In the genomic region with DNA sequence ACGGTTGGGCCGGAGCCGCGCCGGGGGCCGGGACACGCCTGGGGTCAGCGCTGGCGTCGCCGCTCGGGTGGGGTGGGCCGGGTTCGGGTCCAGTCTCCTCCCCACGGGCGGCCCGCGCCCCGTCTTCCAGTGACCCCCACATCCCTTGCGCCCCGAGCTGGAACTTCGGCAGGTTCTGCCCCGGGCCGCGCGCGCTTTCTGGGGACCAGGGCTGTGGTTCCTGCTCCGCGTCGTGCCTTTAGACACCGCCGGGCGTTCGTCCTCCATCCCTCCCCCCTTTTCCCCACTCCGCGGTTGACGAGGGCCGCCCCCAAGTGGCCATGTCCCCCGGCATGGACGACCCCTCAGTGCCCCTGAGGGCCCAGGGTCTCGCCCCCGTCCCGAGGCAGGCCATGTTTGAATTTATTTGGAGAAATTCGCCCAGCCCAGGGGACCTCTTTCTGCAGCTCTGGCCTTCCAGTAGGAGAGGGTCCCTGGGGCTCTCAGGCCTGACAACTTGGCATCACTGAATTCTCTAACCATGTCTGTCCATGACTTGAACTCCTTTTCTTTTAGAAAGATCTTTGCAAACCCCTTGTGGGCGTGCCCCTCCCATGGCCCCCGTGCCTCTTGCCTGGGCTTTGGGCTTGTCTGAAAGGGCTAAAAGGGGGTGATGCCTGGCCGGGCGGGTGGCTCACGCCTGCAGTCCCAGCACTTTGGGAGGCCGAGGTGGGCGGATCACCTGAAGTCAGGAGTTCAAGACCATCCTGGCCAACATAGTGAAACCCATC, we compare ENCODE assay signal across 8 cellular contexts. TPM values are rescaled to one million over a fixed set of nuclear protein-coding genes. Genes with fewer than 3 reads are reported as not detected.
DNase-seq lines count a peak whose midpoint lies in the region; ATAC-seq, FAIRE-seq and TF ChIP-seq lines count a peak whose summit lies in the region.

No MANE protein-coding gene starts in this region.

- H3K4me1 ChIP-seq in H1 (replicated peaks in 1 of 4; ENCODE audit: control insufficient read depth in 3 of 4, insufficient read depth in 4 of 4, low read length in 3 of 4) (peaks cover 2 to 36% (median 31%) of the 10 kb centered on the region in 4 experiments), mucosa of stomach (ENCODE audit: control insufficient read depth, insufficient read depth, low read length) (peaks cover 34% of the 10 kb centered on the region), uterus (peaks cover 0 to 5% of the 10 kb centered on the region in 2 donors)

- H3K23me2 ChIP-seq in H1 (ENCODE audit: low read depth, low read length): peaks cover 15% of the 10 kb centered on the region; the same call in 1 of the 2 replicates

- peak; percentile 33 for DNase-seq in activated naive CD4-positive, alpha-beta T cell treated with anti-CD3 and anti-CD28 coated beads, Interleukin-2, amount 10 ng/mL, durations not matched to agents 7 days and 5 days
- no peak for DNase-seq in activated naive CD4-positive, alpha-beta T cell treated with anti-CD3 and anti-CD28 coated beads, Interleukin-2, amount 50 U/mL, for 16 hours
- peak in 1 of 2 experiments; percentile 77 for DNase-seq in H1 (ENCODE audit: low read depth in 1 of 2, low spot score in 2 of 2)
- DNase-seq in uterus: peak in 1 of 2 donors; percentile 49
- no peak for DNase-seq in GM03348 (ENCODE audit: low spot score)

- 28% methylated on average over 23 of the region's 51 CpGs; no CpG with 5 or more reads in 1 of the 2 experiments for WGBS in H1 (ENCODE audit: extremely low coverage in 1 of 2, insufficient coverage in 1 of 2, insufficient read length in 1 of 2, insufficient replicate concordance in 2 of 2, low coverage in 1 of 2, low lambda C conversion rate in 2 of 2, missing lambda C conversion rate in 1 of 2), 2 experiments

- ATAC-seq in HG02623 (IDR thresholded peaks at IDR 0.05; ENCODE audit: unreplicated experiment): no peak
- ATAC-seq in activated CD4-positive, CD25-positive, alpha-beta regulatory T cell treated with anti-CD3 and anti-CD28 coated beads, Interleukin-2, amount 50 U/mL, for 24 hours: no peak

- TF ChIP-seq POLR2A in H1 (IDR thresholded peaks at IDR 0.05; ENCODE audit: control extremely low read depth in 1 of 2, low read depth in 2 of 2, low read length in 2 of 2): no peak
- TF ChIP-seq POLR2A in uterus (IDR thresholded peaks at IDR 0.05): no peak

- POLR2A ChIA-PET in H1 (lab: Charles Lee; ENCODE audit: partially characterized antibody): interaction anchor here (1.2 to 12.6 kb wide), 8 partner anchors 10 to 253 kb away, joined by 3 to 207 read pairs (median 4); a partner anchor contains a TSS

- no peak overlapping the region for H2AK5ac ChIP-seq in H1 (ENCODE audit: low read depth, low read length)

- peaks cover 3 to 11% of the 10 kb centered on the region in 2 experiments; a peak in 2 of 4 replicates for H3K79me2 ChIP-seq in H1 (ENCODE audit: control insufficient read depth in 1 of 2, insufficient read depth in 2 of 2, low read length in 2 of 2)

- H2BK20ac ChIP-seq in H1 (ENCODE audit: low read length): no peak overlapping the region

- H2AFZ ChIP-seq in H1 (ENCODE audit: low read length): no peak overlapping the region

- peak overlapping the region; percentile 7; the same call in 1 of the 2 replicates for H3K18ac ChIP-seq in H1 (ENCODE audit: extremely low read depth, low read length)

- H3K79me1 ChIP-seq in H1 (ENCODE audit: low read depth, low read length): peaks cover 2% of the 10 kb centered on the region

- no peak overlapping the region for H3K4ac ChIP-seq in H1 (replicated peaks; ENCODE audit: insufficient read length, low read depth, low read length)

- CTCF ChIA-PET in activated naive CD4-positive, alpha-beta T cell treated with anti-CD3 and anti-CD28 coated beads, Interleukin-2, amount 10 ng/mL, durations not matched to agents 7 days and 5 days (lab: Charles Lee): no interaction called here
- CTCF ChIA-PET in H1 (lab: Charles Lee; ENCODE audit: partially characterized antibody): interaction anchor here (1.0 to 3.3 kb wide), 2 partner anchors 22 to 55 kb away, joined by 3 to 11 read pairs; no protein-coding TSS in a partner anchor

- no peaks in the 10 kb centered on the region for H3K9me3 ChIP-seq in H1 (ENCODE audit: insufficient read depth in 2 of 2, low read depth in 1 of 2, low read length in 1 of 2)
- H3K9me3 ChIP-seq in mucosa of stomach (ENCODE audit: control insufficient read depth, low read length): no peaks in the 10 kb centered on the region
- no peaks in the 10 kb centered on the region for H3K9me3 ChIP-seq in uterus

- 0 out of 2 replicates have a peak overlapping the region, but pooled peaks have one; percentile 29 for H2BK15ac ChIP-seq in H1 (ENCODE audit: low read length)

- peaks cover 2 to 6% of the 10 kb centered on the region in 2 experiments for H4K20me1 ChIP-seq in H1 (replicated peaks in 1 of 2; ENCODE audit: control insufficient read depth in 1 of 2, insufficient read depth in 2 of 2, low read length in 2 of 2)

- no peak for TF ChIP-seq EP300 in H1 (IDR thresholded peaks at IDR 0.05; ENCODE audit: borderline replicate concordance in 1 of 2, low read depth in 2 of 2, low read length in 2 of 2)

- peaks cover 39% of the 10 kb centered on the region for H3K4me1 Mint-ChIP-seq in activated naive CD4-positive, alpha-beta T cell treated with anti-CD3 and anti-CD28 coated beads, Interleukin-2, amount 10 ng/mL, durations not matched to agents 7 days and 5 days

- H2BK5ac ChIP-seq in H1 (ENCODE audit: low read depth, low read length): no peak overlapping the region

- no peak overlapping the region for H3K27ac Mint-ChIP-seq in activated naive CD4-positive, alpha-beta T cell treated with anti-CD3 and anti-CD28 coated beads, Interleukin-2, amount 10 ng/mL, durations not matched to agents 7 days and 5 days

- H3K56ac ChIP-seq in H1 (replicated peaks; ENCODE audit: insufficient read length, low read depth, low read length): no peak overlapping the region

- intact Hi-C loops in uterus (cut with DNase I; ENCODE audit: low total_unique reads): no loop called here

- no peak overlapping the region for H4K5ac ChIP-seq in H1 (ENCODE audit: insufficient read length, low read depth, low read length)

- no peak overlapping the region for H3K4me3 Mint-ChIP-seq in activated naive CD4-positive, alpha-beta T cell treated with anti-CD3 and anti-CD28 coated beads, Interleukin-2, amount 10 ng/mL, durations not matched to agents 7 days and 5 days

- TF ChIP-seq CTCF in H1 (IDR thresholded peaks at IDR 0.05; ENCODE audit: control extremely low read depth in 1 of 3, insufficient read depth in 1 of 3, low read depth in 1 of 3, low read length in 3 of 3): 0 out of 4 replicates have a peak, but pooled peaks of 1 of the 3 experiments have one; percentile 8
- TF ChIP-seq CTCF in uterus (IDR thresholded peaks at IDR 0.05): peak in 2 of 4 experiments; percentile 6 to 14

- H4K8ac ChIP-seq in H1 (ENCODE audit: extremely low read depth, insufficient read depth, low read length): no peak overlapping the region

- H3K9me3 Mint-ChIP-seq in activated naive CD4-positive, alpha-beta T cell treated with anti-CD3 and anti-CD28 coated beads, Interleukin-2, amount 10 ng/mL, durations not matched to agents 7 days and 5 days: no peaks in the 10 kb centered on the region

- H3K4me3 ChIP-seq in H1 (ENCODE audit: extremely low read depth in 1 of 4, insufficient read depth in 2 of 4, low read depth in 3 of 4, low read length in 4 of 4) (peak overlapping the region; percentile 32 to 62 (median 40)), mucosa of stomach (ENCODE audit: low read length) (no peak overlapping the region), uterus (peak overlapping the region; percentile 34 to 44)

- no peak overlapping the region for H2BK120ac ChIP-seq in H1 (replicated peaks; ENCODE audit: low read depth, low read length)

- H3K36me3 Mint-ChIP-seq in activated naive CD4-positive, alpha-beta T cell treated with anti-CD3 and anti-CD28 coated beads, Interleukin-2, amount 10 ng/mL, durations not matched to agents 7 days and 5 days: peaks cover 17% of the 10 kb centered on the region

- 0 out of 8 replicates have a peak, but pooled peaks cover 0 to 5% (median 0%) of the 10 kb centered on the region in 4 experiments for H3K36me3 ChIP-seq in H1 (ENCODE audit: control insufficient read depth in 2 of 4, insufficient read depth in 4 of 4, low read length in 3 of 4)
- no peaks in the 10 kb centered on the region for H3K36me3 ChIP-seq in mucosa of stomach (ENCODE audit: control insufficient read depth, insufficient read depth, low read length)
- H3K36me3 ChIP-seq in uterus: no peaks in the 10 kb centered on the region

- H3K27me3 Mint-ChIP-seq in activated naive CD4-positive, alpha-beta T cell treated with anti-CD3 and anti-CD28 coated beads, Interleukin-2, amount 10 ng/mL, durations not matched to agents 7 days and 5 days: peaks cover 18% of the 10 kb centered on the region

- H3K9ac ChIP-seq in H1 (replicated peaks in 1 of 4; ENCODE audit: extremely low read depth in 1 of 4, low read depth in 3 of 4, low read length in 3 of 4): no peak overlapping the region; a peak in 2 of 7 replicates
- H3K9ac ChIP-seq in mucosa of stomach (ENCODE audit: low read length): peak overlapping the region; percentile 55

- TF ChIP-seq RAD21 in H1 (IDR thresholded peaks at IDR 0.05 in 1 of 2, conservative IDR thresholded peaks at IDR 0.05 in 1 of 2; ENCODE audit: low read depth in 2 of 2, low read length in 2 of 2): peak in 1 of 2 experiments; percentile 20; a peak in 1 of 4 replicates

- H3K14ac ChIP-seq in H1 (ENCODE audit: insufficient read length): no peak overlapping the region

- no peak overlapping the region for H2BK12ac ChIP-seq in H1 (ENCODE audit: low read depth, low read length)

- H3K23ac ChIP-seq in H1 (ENCODE audit: insufficient read length): no peak overlapping the region

- no peak overlapping the region for H3K27ac ChIP-seq in H1 (ENCODE audit: low read depth, low read length)
- H3K27ac ChIP-seq in uterus: peak overlapping the region; percentile 98 to 99

- H3K4me2 ChIP-seq in H1 (ENCODE audit: insufficient read depth in 1 of 2, low read depth in 2 of 2, low read length in 2 of 2): peak overlapping the region; percentile 54 to 71

- H3K27me3 ChIP-seq in H1 (replicated peaks in 1 of 4; ENCODE audit: control insufficient read depth in 3 of 4, extremely low read depth in 1 of 4, insufficient read depth in 3 of 4, low read length in 3 of 4): peaks cover 0 to 5% (median 2%) of the 10 kb centered on the region in 4 experiments; a peak in 2 of 7 replicates
- H3K27me3 ChIP-seq in mucosa of stomach (ENCODE audit: control insufficient read depth, insufficient read depth, low read length): no peaks in the 10 kb centered on the region
- no peaks in the 10 kb centered on the region for H3K27me3 ChIP-seq in uterus

- H4K91ac ChIP-seq in H1 (replicated peaks; ENCODE audit: insufficient read length, low read length): peak overlapping the region; percentile 32

- no peak for FAIRE-seq in H1 (lab: Jason Lieb, UNC)

RNA-seq across cellular contexts. Expression of a gene that starts 3.4 kb away (rescaled TPM):
- total RNA-seq in H1 (2021; fragmentation: NEBNext Ultra II Directional; extraction: Animal tissue kit (Norgen Biotek cat#: 25700)): 98.6 and 110 TPM in 2 replicates
- polyA plus RNA-seq in H1 (2011; rRNA removed): 70.6 and 78.6 TPM in 2 replicates
- polyA plus RNA-seq in H1 (2011; cell fraction: cytosol; rRNA removed): 63.7 TPM
- 97.6 TPM for polyA plus RNA-seq in H1 (2011; cell fraction: nucleus; rRNA removed)
- 73.2 to 115 TPM (median 98.8 TPM) in 4 replicates for polyA plus RNA-seq in H1 (2012, experiment 1 of 2)
- 98.7 TPM for polyA plus RNA-seq in H1 (2012, experiment 2 of 2)
- polyA plus RNA-seq in H1 (2013, experiment 1 of 2): 54.2 TPM
- 53.0 TPM for polyA plus RNA-seq in H1 (2013, experiment 2 of 2)
- 39.1 and 39.8 TPM in 2 replicates for polyA minus RNA-seq in H1 (2011; rRNA and poly(A)+ RNA removed)
- 125 TPM for polyA minus RNA-seq in H1 (2011; cell fraction: cytosol; rRNA and poly(A)+ RNA removed)
- polyA minus RNA-seq in H1 (2011; cell fraction: nucleus; rRNA and poly(A)+ RNA removed): 167 TPM
- total RNA-seq in uterus: 100 to 1,000 TPM in 3 of 4 donors, 10 to 100 TPM in 1; 94.7 to 874 (median 439) TPM

RNA-seq across cellular contexts. Expression of a gene that starts 10.6 kb away (rescaled TPM):
- 112 and 116 TPM in 2 replicates for total RNA-seq in H1 (2021; fragmentation: NEBNext Ultra II Directional; extraction: Animal tissue kit (Norgen Biotek cat#: 25700))
- 128 and 182 TPM in 2 replicates for polyA plus RNA-seq in H1 (2011; rRNA removed)
- 107 TPM for polyA plus RNA-seq in H1 (2011; cell fraction: cytosol; rRNA removed)
- 485 TPM for polyA plus RNA-seq in H1 (2011; cell fraction: nucleus; rRNA removed)
- polyA plus RNA-seq in H1 (2012, experiment 1 of 2): 120 to 133 TPM (median 129 TPM) in 4 replicates
- 128 TPM for polyA plus RNA-seq in H1 (2012, experiment 2 of 2)
- polyA plus RNA-seq in H1 (2013, experiment 1 of 2): 81.5 TPM
- polyA plus RNA-seq in H1 (2013, experiment 2 of 2): 77.1 TPM
- 93.9 and 120 TPM in 2 replicates for polyA minus RNA-seq in H1 (2011; rRNA and poly(A)+ RNA removed)
- 99.0 TPM for polyA minus RNA-seq in H1 (2011; cell fraction: cytosol; rRNA and poly(A)+ RNA removed)
- polyA minus RNA-seq in H1 (2011; cell fraction: nucleus; rRNA and poly(A)+ RNA removed): 145 TPM
- 10 to 100 TPM; 31.8 to 87.4 (median 66.4) TPM for total RNA-seq in uterus

RNA-seq across cellular contexts. Expression of a gene that starts 23.5 kb away (rescaled TPM):
- 1.1 and 2.2 TPM in 2 replicates for total RNA-seq in H1 (2021; fragmentation: NEBNext Ultra II Directional; extraction: Animal tissue kit (Norgen Biotek cat#: 25700))
- polyA plus RNA-seq in H1 (2011; rRNA removed): 3.7 and 3.8 TPM in 2 replicates
- polyA plus RNA-seq in H1 (2011; cell fraction: cytosol; rRNA removed): 0.93 TPM
- polyA plus RNA-seq in H1 (2011; cell fraction: nucleus; rRNA removed): 5.8 TPM
- 0.95 to 2.8 TPM (median 1.9 TPM) in 4 replicates for polyA plus RNA-seq in H1 (2012, experiment 1 of 2)
- 0.91 TPM for polyA plus RNA-seq in H1 (2012, experiment 2 of 2)
- polyA plus RNA-seq in H1 (2013, experiment 1 of 2): 2.6 TPM
- 2.4 TPM for polyA plus RNA-seq in H1 (2013, experiment 2 of 2)
- not detected in 2 replicates for polyA minus RNA-seq in H1 (2011; rRNA and poly(A)+ RNA removed)
- not detected for polyA minus RNA-seq in H1 (2011; cell fraction: cytosol; rRNA and poly(A)+ RNA removed)
- polyA minus RNA-seq in H1 (2011; cell fraction: nucleus; rRNA and poly(A)+ RNA removed): 2.3 TPM
- 10 to 100 TPM in 2 of 4 donors, 1 to 10 TPM in 1, not detected in 1; 4.1 to 22.9 (median 13.6) TPM for total RNA-seq in uterus

RNA-seq across cellular contexts. Expression of a gene that starts 41.4 kb away (rescaled TPM):
- 22.2 and 29.6 TPM in 2 replicates for total RNA-seq in H1 (2021; fragmentation: NEBNext Ultra II Directional; extraction: Animal tissue kit (Norgen Biotek cat#: 25700))
- polyA plus RNA-seq in H1 (2011; rRNA removed): 29.6 and 42.5 TPM in 2 replicates
- polyA plus RNA-seq in H1 (2011; cell fraction: cytosol; rRNA removed): 41.4 TPM
- 213 TPM for polyA plus RNA-seq in H1 (2011; cell fraction: nucleus; rRNA removed)
- 28.3 to 30.2 TPM (median 29.2 TPM) in 4 replicates for polyA plus RNA-seq in H1 (2012, experiment 1 of 2)
- 10.6 TPM for polyA plus RNA-seq in H1 (2012, experiment 2 of 2)
- 27.2 TPM for polyA plus RNA-seq in H1 (2013, experiment 1 of 2)
- 24.3 TPM for polyA plus RNA-seq in H1 (2013, experiment 2 of 2)
- 21.4 and 22.4 TPM in 2 replicates for polyA minus RNA-seq in H1 (2011; rRNA and poly(A)+ RNA removed)
- polyA minus RNA-seq in H1 (2011; cell fraction: cytosol; rRNA and poly(A)+ RNA removed): 10.3 TPM
- 30.9 TPM for polyA minus RNA-seq in H1 (2011; cell fraction: nucleus; rRNA and poly(A)+ RNA removed)
- 100 to 1,000 TPM in 1 of 4 donors, 10 to 100 TPM in 3; 16.8 to 138 (median 61.6) TPM for total RNA-seq in uterus
